Comparison of ENCODE assay signal across 8 cellular contexts in the genomic region with DNA sequence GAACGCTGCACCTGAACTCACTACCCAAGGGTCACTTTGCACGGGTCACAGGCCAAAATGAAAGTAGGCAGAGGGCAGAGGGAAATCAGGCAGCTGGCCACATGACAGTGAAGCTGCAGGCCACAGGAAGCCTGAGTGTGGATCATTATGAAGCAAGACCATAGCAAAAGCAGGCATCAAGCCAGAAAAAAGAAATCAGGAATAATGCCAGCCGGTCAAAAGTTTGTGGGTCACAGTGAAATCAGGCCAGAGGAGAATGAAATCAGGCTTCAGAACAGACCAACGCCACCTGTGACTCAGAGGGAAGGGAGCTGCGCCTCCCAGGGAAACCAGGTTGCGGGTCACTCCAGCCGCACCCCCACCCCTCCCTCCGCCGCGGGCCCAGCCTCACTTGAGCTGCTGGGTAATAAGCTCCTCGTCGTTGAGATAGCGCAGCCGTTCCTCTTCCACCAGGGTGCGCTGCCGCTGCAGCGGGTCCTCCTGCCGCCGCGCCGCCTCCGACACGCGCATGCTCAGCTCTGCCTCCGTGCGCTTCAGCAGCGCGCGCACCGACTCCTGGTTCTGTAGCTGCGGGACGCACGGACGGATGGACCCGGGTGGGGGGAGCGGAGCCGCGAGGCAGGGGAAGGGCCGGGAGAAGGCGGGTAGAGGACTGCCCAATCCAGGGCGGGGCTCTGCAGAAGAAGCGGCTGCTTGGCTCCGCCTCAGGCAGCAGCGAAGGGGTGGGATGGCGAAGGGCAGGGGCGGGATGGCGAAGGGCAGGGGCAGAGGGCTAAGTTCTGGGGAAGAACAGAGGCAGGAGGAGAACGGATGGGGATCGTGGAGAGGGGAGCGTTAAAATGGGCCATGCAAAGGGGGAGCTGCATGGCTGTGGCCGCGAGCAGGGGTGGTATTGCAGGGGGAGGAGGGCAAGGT. TPM values are rescaled to one million over a fixed set of nuclear protein-coding genes. Genes with fewer than 3 reads are reported as not detected.
A peak's percentile ranks its signal among the peaks of the same experiment; 100 is the strongest.
DNase-seq lines count a peak whose midpoint lies in the region; ATAC-seq, FAIRE-seq and TF ChIP-seq lines count a peak whose summit lies in the region.

No MANE protein-coding gene starts in this region.

- TF ChIP-seq RAD21 in HepG2 (CRISPR knock-in tag; IDR thresholded peaks at IDR 0.05): peak; percentile 99

- peak overlapping the region; percentile 81 for H3K4me2 ChIP-seq in HepG2 (ENCODE audit: low read depth, low read length)

- BruUV-seq in HepG2 (replicated peaks; lab: Mats Ljungman, UMichigan): no TSS peak

- H3K79me2 ChIP-seq in HepG2 (ENCODE audit: insufficient read depth, low read length): no peaks in the 10 kb centered on the region

- TF ChIP-seq POLR2A in HepG2 (IDR thresholded peaks at IDR 0.05; ENCODE audit: insufficient read depth in 1 of 2, low read depth in 2 of 2, low read length in 2 of 2): no peak

- no peaks in the 10 kb centered on the region for H3K9me3 ChIP-seq in HepG2 (ENCODE audit: low read length)

- no peak for TF ChIP-seq EP300 in HepG2 (IDR thresholded peaks at IDR 0.05; ENCODE audit: low read depth in 2 of 2, low read length in 2 of 2)
- no peak for TF ChIP-seq EP300 in HepG2 (CRISPR knock-in tag; IDR thresholded peaks at IDR 0.05; ENCODE audit: borderline replicate concordance)

- no peaks in the 10 kb centered on the region for H3K36me3 ChIP-seq in HepG2 (replicated peaks in 1 of 2; ENCODE audit: control insufficient read depth in 1 of 2, insufficient read depth in 2 of 2, low read length in 2 of 2)

- DNase-seq in AG04449 (ENCODE audit: low read depth, low spot score) (peak; percentile 28), NCI-H748 treated with DMSO at 0.1 percent for 48 hours (lab: John Stamatoyannopoulos, UW) (peak; percentile 92), dermis blood vessel endothelial cell (peak; percentile 93), HepG2 (ENCODE audit: low spot score) (peak; percentile 89)
- DNase-seq in activated CD4-positive, alpha-beta T cell treated with anti-CD3 and anti-CD28 coated beads, Interleukin-2, amount 50 U/mL, for 48 hours: peak; percentile 91 to 93
- DNase-seq in stimulated activated CD4-positive, alpha-beta T cell treated with anti-CD3 and anti-CD28 coated beads, Interleukin-2, amount 100 ng/mL, for 24 hours: peak; percentile 92 to 94

- CTCF ChIA-PET in AG04449 (lab: Yijun Ruan, JAX) (interaction anchor here (0.5 to 15.2 kb wide), 43 partner anchors 9 to 720 kb away, joined by 3 to 310 read pairs (median 5); a partner anchor contains a TSS), HepG2 (lab: Yijun Ruan, JAX; ENCODE audit: low intra/inter-chr PET ratio, low total read pairs) (interaction anchor here (1.1 to 2.0 kb wide), 5 partner anchors 21 to 109 kb away, joined by 4 to 18 read pairs (median 10); no protein-coding TSS in a partner anchor)

- no peak overlapping the region for H2AFZ ChIP-seq in HepG2 (ENCODE audit: low read length)

- in situ Hi-C loops in HepG2 (cut with HindIII; ENCODE audit: extremely low pct_ligation_motif_present, low pct_unique_long_range_greater_than_20kb): loop anchor here (5.0 kb wide), 1 partner anchor 109 kb away; no protein-coding TSS in a partner anchor

- 9% methylated on average over 36 of the region's 52 CpGs for WGBS in HepG2 (ENCODE audit: low lambda C conversion rate)

- H3K27ac ChIP-seq in HepG2 (ENCODE audit: extremely low read length, insufficient read depth, low read length): no peak overlapping the region

- ATAC-seq in GM18873 (IDR thresholded peaks at IDR 0.05; ENCODE audit: low FRiP score, unreplicated experiment): peak; percentile 43
- ATAC-seq in HG03575 (IDR thresholded peaks at IDR 0.05; ENCODE audit: extremely low read depth, insufficient number of reproducible peaks, low FRiP score, unreplicated experiment): peak; percentile 65
- peak; percentile 79 for ATAC-seq in HepG2

- peaks cover 39% of the 10 kb centered on the region for H3K4me1 ChIP-seq in HepG2 (ENCODE audit: insufficient read depth, low read length)

- FAIRE-seq in HepG2 (lab: Jason Lieb, UNC): no peak

- peak overlapping the region; percentile 54 for H3K4me3 ChIP-seq in AG04449 (ENCODE audit: low read depth, low read length)
- H3K4me3 ChIP-seq in HepG2 (replicated peaks in 1 of 3; ENCODE audit: insufficient read depth in 1 of 3, low read depth in 2 of 3, low read length in 3 of 3): peak overlapping the region; percentile 19 to 67 (median 51); a peak in 5 of 6 replicates

- peak overlapping the region; percentile 49; the same call in 1 of the 2 replicates for H3K9ac ChIP-seq in HepG2 (ENCODE audit: insufficient read depth, low read depth, low read length)

- intact Hi-C loops in HepG2 (cut with micrococcal nuclease; ENCODE audit: unreplicated experiment): loop anchor here (1.0 to 5.0 kb wide), 3 partner anchors 26 to 109 kb away; no protein-coding TSS in a partner anchor

- TF ChIP-seq CTCF in AG04449 (IDR thresholded peaks at IDR 0.05; ENCODE audit: insufficient read depth, low read length, missing control alignments): peak; percentile 99
- peak; percentile 100 for TF ChIP-seq CTCF in HepG2 (CRISPR knock-in tag; IDR thresholded peaks at IDR 0.05)

- peaks cover 0 to 2% of the 10 kb centered on the region in 2 experiments; a peak in 1 of 5 replicates for H3K27me3 ChIP-seq in HepG2 (ENCODE audit: control insufficient read depth in 1 of 2, insufficient read depth in 2 of 2, low read length in 2 of 2)

- no peaks in the 10 kb centered on the region for H4K20me1 ChIP-seq in HepG2 (ENCODE audit: insufficient read depth, low read length)

- POLR2A ChIA-PET in AG04449 (lab: Yijun Ruan, JAX): interaction anchor here (0.6 kb wide), 1 partner anchor 893 kb away, joined by 3 read pairs; no protein-coding TSS in a partner anchor
- POLR2A ChIA-PET in HepG2 (lab: Yijun Ruan, JAX): interaction anchor here (0.6 to 2.9 kb wide), 20 partner anchors 8 to 642 kb away, joined by 3 to 29 read pairs (median 5); a partner anchor contains a TSS

TF ChIP-seq in HepG2, 621 proteins besides CTCF, POLR2A, EP300 and RAD21 (continues in another document):
- TF ChIP-seq ZNF354B (CRISPR knock-in tag; IDR thresholded peaks at IDR 0.05) (no peak), MAZ (IDR thresholded peaks at IDR 0.05; ENCODE audit: borderline replicate concordance, low read depth, low read length) (peak; percentile 72; the same call in 1 of the 2 replicates), MAZ (CRISPR knock-in tag; IDR thresholded peaks at IDR 0.05; ENCODE audit: low read depth) (peak; percentile 92), ZNF777 (CRISPR knock-in tag; IDR thresholded peaks at IDR 0.05) (no peak), IKZF1 (IDR thresholded peaks at IDR 0.05) (no peak), DNMT3B (CRISPR knock-in tag; conservative IDR thresholded peaks at IDR 0.05) (peak; percentile 23), ELF1 (CRISPR knock-in tag; IDR thresholded peaks at IDR 0.05) (peak; percentile 53), TBX2 (CRISPR knock-in tag; IDR thresholded peaks at IDR 0.05; ENCODE audit: borderline replicate concordance) (peak; percentile 72; the same call in 1 of the 2 replicates), NFE2L1 (CRISPR knock-in tag; IDR thresholded peaks at IDR 0.05; ENCODE audit: borderline replicate concordance) (0 out of 2 replicates have a peak, but pooled peaks have one; percentile 38), SNAPC2 (CRISPR knock-in tag; IDR thresholded peaks at IDR 0.05) (no peak), KLF9 (CRISPR knock-in tag; IDR thresholded peaks at IDR 0.05; ENCODE audit: low read depth) (0 out of 2 replicates have a peak, but pooled peaks have one; percentile 46), YEATS2 (CRISPR knock-in tag; IDR thresholded peaks at IDR 0.05; ENCODE audit: borderline replicate concordance) (peak; percentile 80; the same call in 1 of the 2 replicates)
- TF ChIP-seq, protein P1, sequence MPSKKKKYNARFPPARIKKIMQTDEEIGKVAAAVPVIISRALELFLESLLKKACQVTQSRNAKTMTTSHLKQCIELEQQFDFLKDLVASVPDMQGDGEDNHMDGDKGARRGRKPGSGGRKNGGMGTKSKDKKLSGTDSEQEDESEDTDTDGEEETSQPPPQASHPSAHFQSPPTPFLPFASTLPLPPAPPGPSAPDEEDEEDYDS (CRISPR knock-in tag; IDR thresholded peaks at IDR 0.05): peak; percentile 62

RNA-seq across cellular contexts. Expression of a gene that starts 47.7 kb away (rescaled TPM):
- under 0.01 and 0.14 TPM in 2 replicates for total RNA-seq in dermis blood vessel endothelial cell
- 0.90 and 1.2 TPM in 2 replicates for total RNA-seq in HepG2 (2016; rRNA removed; fragmentation: Illumina TruSeq; extraction: Trizol)
- 0.26 and 0.30 TPM in 2 replicates for total RNA-seq in HepG2 (2016; cell fraction: cytosol; rRNA removed; fragmentation: Illumina TruSeq; extraction: Trizol; ENCODE audit: low read depth)
- total RNA-seq in HepG2 (2016; cell fraction: insoluble cytoplasmic fraction; rRNA removed; fragmentation: Illumina TruSeq; extraction: Trizol): 0.76 and 1.4 TPM in 2 replicates
- total RNA-seq in HepG2 (2016; cell fraction: membrane; rRNA removed; fragmentation: Illumina TruSeq; extraction: Trizol): 0.43 and 1.00 TPM in 2 replicates
- 2.5 and 3.1 TPM in 2 replicates for total RNA-seq in HepG2 (2016; cell fraction: nucleus; rRNA removed; fragmentation: Illumina TruSeq; extraction: Trizol)
- 9.6 and 19.8 TPM in 2 replicates for polyA plus RNA-seq in HepG2 (2011; rRNA removed)
- polyA plus RNA-seq in HepG2 (2011; cell fraction: cytosol; rRNA removed): 2.9 and 4.8 TPM in 2 replicates
- 128 and 143 TPM in 2 replicates for polyA plus RNA-seq in HepG2 (2011; cell fraction: nucleus; rRNA removed)
- polyA plus RNA-seq in HepG2 (2012): 9.9 and 11.0 TPM in 2 replicates
- 0.26 and 0.32 TPM in 2 replicates for polyA plus RNA-seq in HepG2 (2016; cell fraction: cytosol; fragmentation: Illumina TruSeq; extraction: Trizol; ENCODE audit: low read depth)
- polyA plus RNA-seq in HepG2 (2016; cell fraction: insoluble cytoplasmic fraction; fragmentation: Illumina TruSeq; extraction: Trizol; ENCODE audit: low read depth): 1.0 and 2.4 TPM in 2 replicates
- polyA plus RNA-seq in HepG2 (2016; cell fraction: membrane; fragmentation: Illumina TruSeq; extraction: Trizol; ENCODE audit: low read depth): 0.64 and 0.68 TPM in 2 replicates
- polyA plus RNA-seq in HepG2 (2016; cell fraction: nucleus; fragmentation: Illumina TruSeq; extraction: Trizol; ENCODE audit: insufficient read depth, low read depth): 13.9 and 14.2 TPM in 2 replicates
- polyA minus RNA-seq in HepG2 (2011; rRNA and poly(A)+ RNA removed; ENCODE audit: low replicate concordance): 2.4 and 22.5 TPM in 2 replicates
- 5.7 and 10.1 TPM in 2 replicates for polyA minus RNA-seq in HepG2 (2011; cell fraction: cytosol; rRNA and poly(A)+ RNA removed)
- 22.4 and 24.7 TPM in 2 replicates for polyA minus RNA-seq in HepG2 (2011; cell fraction: nucleus; rRNA and poly(A)+ RNA removed)

Comparison
In these comparisons a context has a peak if more than half of its experiments do, and no peak if none do; other contexts are left out.
1. DNase-seq: peak in every context shown above with its lines; median percentile 93 in dermis blood vessel endothelial cell; 93 in stimulated activated CD4-positive, alpha-beta T cell treated with anti-CD3 and anti-CD28 coated beads, Interleukin-2, amount 100 ng/mL, for 24 hours; 92 in NCI-H748 treated with DMSO at 0.1 percent for 48 hours; 92 in activated CD4-positive, alpha-beta T cell treated with anti-CD3 and anti-CD28 coated beads, Interleukin-2, amount 50 U/mL, for 48 hours; 89 in HepG2; 28 in AG04449.